Comparison of ENCODE assay signal across 8 cellular contexts in genomic region chr1:109213824-109214693, GRCh38. TPM values are rescaled to one million over a fixed set of nuclear protein-coding genes. Genes with fewer than 3 reads are reported as not detected.
DNase-seq lines count a peak whose midpoint lies in the region; ATAC-seq and TF ChIP-seq lines count a peak whose summit lies in the region.

Gene SARS1 (plus strand): TSS chr1:109213918. CDS start chr1:109213993, 75 bp downstream.

- H3K36me3 ChIP-seq in right atrium auricular region = no peaks in the 10 kb centered on the region
- H3K36me3 ChIP-seq in uterus = no peaks in the 10 kb centered on the region

- intact Hi-C loops in T-helper 2 cell treated with Interferon-gamma antibody and Interleukin-4, amounts not matched to agents 100 ng/mL and 5 ng/mL, for 36 hours (cut with micrococcal nuclease) = loop anchor here (1.0 to 5.0 kb wide), 6 partner anchors 35 to 467 kb away; partner anchors contain the start of genes CELSR2, CLCC1, ELAPOR1 and PSMA5
- intact Hi-C loops in uterus (cut with DNase I; ENCODE audit: low total_unique reads) = no loop called here

- H3K9me3 ChIP-seq in right atrium auricular region (no peaks in the 10 kb centered on the region), uterus (no peaks in the 10 kb centered on the region)

- peak within 1 kb of the TSS; percentile 75 to 88 for H3K4me3 ChIP-seq in right atrium auricular region
- H3K4me3 ChIP-seq in uterus = peak within 1 kb of the TSS; percentile 54 to 89

- H3K4me1 ChIP-seq in right atrium auricular region (peaks cover 0 to 47% of the 10 kb centered on the region in 2 donors), uterus (peaks cover 6 to 19% of the 10 kb centered on the region in 2 donors)

- no peaks in the 10 kb centered on the region for H3K27me3 ChIP-seq in right atrium auricular region
- no peaks in the 10 kb centered on the region for H3K27me3 ChIP-seq in uterus

- TF ChIP-seq POLR2A in GM15510 (IDR thresholded peaks at IDR 0.05; ENCODE audit: borderline replicate concordance, extremely low read depth, insufficient read length) (peak; percentile 78), uterus (IDR thresholded peaks at IDR 0.05) (peak; percentile 86 to 93)

- H3K27ac ChIP-seq in angular gyrus (ENCODE audit: low read depth, low read length) (peak within 1 kb of the TSS; percentile 83), right atrium auricular region (peak within 1 kb of the TSS; percentile 92 to 96), uterus (peak within 1 kb of the TSS; percentile 83 to 90)

- peak; percentile 10 for DNase-seq in NCI-H1436 treated with DMSO at 0.1 percent for 48 hours (lab: John Stamatoyannopoulos, UW)
- peak; percentile 83 for DNase-seq in right atrium auricular region (ENCODE audit: low spot score)
- DNase-seq in putamen (ENCODE audit: low spot score) = peak; percentile 90
- DNase-seq in uterus = peak; percentile 82 to 91

- no peak for TF ChIP-seq CTCF in right atrium auricular region (IDR thresholded peaks at IDR 0.05)
- TF ChIP-seq CTCF in uterus (IDR thresholded peaks at IDR 0.05) = no peak

- peak; percentile 87 for ATAC-seq in HG02840 (IDR thresholded peaks at IDR 0.05; ENCODE audit: low FRiP score, unreplicated experiment)

RNA-seq across cellular contexts. Expression of gene SARS1, which starts in this region (rescaled TPM):
- 117 and 124 TPM in 2 replicates for total RNA-seq in T-helper 2 cell treated with Interferon-gamma antibody and Interleukin-4, amounts not matched to agents 100 ng/mL and 5 ng/mL, for 36 hours
- 100 to 1,000 TPM; 108 to 130 TPM for total RNA-seq in right atrium auricular region
- total RNA-seq in uterus = 100 to 1,000 TPM in 3 of 4 donors, 10 to 100 TPM in 1; 98.1 to 138 (median 112) TPM

Comparison
In these comparisons a context has a peak if more than half of its experiments do, and no peak if none do; other contexts are left out.
1. Peak in every context shown above with its lines: DNase-seq, ATAC-seq, H3K4me3 ChIP-seq and H3K27ac ChIP-seq.
2. DNase-seq: peak in every context shown above with its lines; median percentile 90 in putamen; 86 in uterus; 83 in right atrium auricular region; 10 in NCI-H1436 treated with DMSO at 0.1 percent for 48 hours.